In genomic region chr7:159123294-159123693, GRCh38 we compare ENCODE assay signal across 2 cellular contexts. TPM values are rescaled to one million over a fixed set of nuclear protein-coding genes. Genes with fewer than 3 reads are reported as not detected.
"Had no signal": no experiment of that assay in that cellular context is flagged by ENCODE, and none has a peak within 500 bp of the region (broad histone marks: within the 10 kb centered on the region; RNA-seq: fewer than 3 reads in every experiment).

No MANE protein-coding gene starts in this region.

RNA-seq across cellular contexts. Expression of gene VIPR2, which starts 21.4 kb away (rescaled TPM):
- total RNA-seq: G401, GM12878 had no signal
- polyA plus RNA-seq: GM12878 had no signal
